ENCODE assay signal across 8 cellular contexts in genomic region chr17:64024781-64025731, GRCh38. TPM values are rescaled to one million over a fixed set of nuclear protein-coding genes. Genes with fewer than 3 reads are reported as not detected.
DNase-seq lines count a peak whose midpoint lies in the region; ATAC-seq and TF ChIP-seq lines count a peak whose summit lies in the region.

No MANE protein-coding gene starts in this region.

- H3K36me3 ChIP-seq in WERI-Rb-1 (no peaks in the 10 kb centered on the region), gastrocnemius medialis (no peaks in the 10 kb centered on the region)

- TF ChIP-seq CTCF in WERI-Rb-1 (IDR thresholded peaks at IDR 0.05; ENCODE audit: low read depth, low read length) (no peak), coronary artery (IDR thresholded peaks at IDR 0.05) (no peak), gastrocnemius medialis (IDR thresholded peaks at IDR 0.05 in 4 of 5, conservative IDR thresholded peaks at IDR 0.05 in 1 of 5) (no peak)

- ATAC-seq in GM18502 (IDR thresholded peaks at IDR 0.05; ENCODE audit: poor library complexity, unreplicated experiment), result peak; percentile 1
- ATAC-seq in gastrocnemius medialis, result peak; percentile 28 to 36
- ATAC-seq in HG03571 (IDR thresholded peaks at IDR 0.05; ENCODE audit: unreplicated experiment), result no peak

- intact Hi-C loops in gastrocnemius medialis (cut with DNase I; ENCODE audit: low total_unique reads), result loop anchor here (2.0 to 5.0 kb wide), 2 partner anchors 112 to 257 kb away; no protein-coding TSS in a partner anchor

- DNase-seq in WERI-Rb-1 (no peak), coronary artery (ENCODE audit: low spot score) (no peak), gastrocnemius medialis (no peak), NCI-H2196 (lab: John Stamatoyannopoulos, UW; ENCODE audit: unreplicated experiment) (no peak), AG08396 (ENCODE audit: low spot score) (no peak), NCI-H446 treated with DMSO at 0.1 percent for 48 hours (lab: John Stamatoyannopoulos, UW) (no peak)

- peaks cover 9 to 11% of the 10 kb centered on the region in 2 donors for H3K4me1 ChIP-seq in gastrocnemius medialis

- H3K27ac ChIP-seq in WERI-Rb-1 (peak overlapping the region; percentile 25), coronary artery (peak overlapping the region in 1 of 2 donors; percentile 52), gastrocnemius medialis (peak overlapping the region; percentile 30 to 82 (median 58))

- H3K9me3 ChIP-seq in WERI-Rb-1 (ENCODE audit: severe bottlenecking) (no peaks in the 10 kb centered on the region), gastrocnemius medialis (no peaks in the 10 kb centered on the region)

- H3K4me3 ChIP-seq in WERI-Rb-1 (ENCODE audit: low read depth, low read length) (no peak overlapping the region), coronary artery (peak overlapping the region; percentile 56), gastrocnemius medialis (peak overlapping the region; percentile 0 to 33 (median 14))

- no peaks in the 10 kb centered on the region for H3K27me3 ChIP-seq in WERI-Rb-1 (ENCODE audit: insufficient read depth, low read depth, severe bottlenecking)
- H3K27me3 ChIP-seq in gastrocnemius medialis, result no peaks in the 10 kb centered on the region

- in situ Hi-C loops in gastrocnemius medialis (cut with MboI; ENCODE audit: low sequenced_read_pairs in 4 of 4), result loop anchor here in 3 of 4 donors (5.0 to 25.0 kb wide), 8 partner anchors 100 to 262 kb away; partner anchors contain the start of genes CSHL1 (in 2 of the 3), ERN1 (in 2 of the 3) and GH1 (in 1 of the 3)

- TF ChIP-seq POLR2A in gastrocnemius medialis (IDR thresholded peaks at IDR 0.05), result no peak

RNA-seq across cellular contexts. Expression of gene ICAM2, which starts 4.6 kb away (rescaled TPM):
- 10 to 100 TPM; 39.7 to 82.4 (median 56.3) TPM for total RNA-seq in gastrocnemius medialis

RNA-seq across cellular contexts. Expression of gene PRR29, which starts 26.9 kb away (rescaled TPM):
- under 1 TPM in 1 of 4 donors, not detected in 3; 0.13 TPM for total RNA-seq in gastrocnemius medialis

RNA-seq across cellular contexts. Expression of gene SCN4A, which starts 52.3 kb away (rescaled TPM):
- 100 to 1,000 TPM in 1 of 4 donors, 10 to 100 TPM in 3; 45.3 to 107 (median 69.1) TPM for total RNA-seq in gastrocnemius medialis
